19 cellular contexts compared by ENCODE assay signal in the genomic region with DNA sequence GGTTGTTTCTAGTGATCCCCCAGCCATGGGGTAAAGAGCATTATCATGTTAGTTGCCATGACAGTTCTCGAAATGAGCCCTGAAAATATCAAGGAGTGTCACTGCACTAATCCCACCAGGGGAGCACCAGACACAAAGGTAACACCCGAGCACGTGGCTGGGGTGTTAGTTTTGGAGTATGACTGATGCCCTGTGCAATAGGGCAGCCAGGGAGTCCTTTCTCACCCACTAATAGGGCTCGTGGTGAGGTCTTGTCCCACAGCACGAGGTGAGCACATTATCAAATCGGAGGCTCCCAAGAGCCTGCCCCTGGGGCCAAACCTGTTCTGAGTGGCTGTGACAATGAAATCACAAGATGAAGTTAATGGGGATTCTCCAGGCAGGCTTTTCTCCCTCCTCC. TPM values are rescaled to one million over a fixed set of nuclear protein-coding genes. Genes with fewer than 3 reads are reported as not detected.
DNase-seq lines count a peak whose midpoint lies in the region; ATAC-seq and TF ChIP-seq lines count a peak whose summit lies in the region.
"Had no signal": no experiment of that assay in that cellular context is flagged by ENCODE, and none has a peak within 500 bp of the region (broad histone marks: within the 10 kb centered on the region; RNA-seq: fewer than 3 reads in every experiment).

No MANE protein-coding gene starts in this region.

- H3K9me2 ChIP-seq in hepatocyte (replicated peaks; ENCODE audit: insufficient read depth) = no peaks in the 10 kb centered on the region

- intact Hi-C loops in psoas muscle (cut with DNase I) = no loop called here

- H3K4me3 Mint-ChIP-seq in brain = peak overlapping the region in 2 of 5 experiments; percentile 72
- no peak overlapping the region for H3K4me3 Mint-ChIP-seq in stimulated activated memory B cell treated with anti-CD40 and anti-IgM and Interleukin-4, amounts not matched to agents 10 μg/mL and 1 μg/mL and 100 μg/mL, for 72 hours
- H3K4me3 Mint-ChIP-seq: CD8-positive, alpha-beta T cell; IgD-negative memory B cell had no signal

- WGBS in psoas muscle, 3 donors = 37 to 67% (median 48%) methylated on average over 6 of the region's 6 CpGs
- WGBS in hepatocyte (ENCODE audit: low lambda C conversion rate, missing lambda C conversion rate) = 56% methylated on average over 6 of the region's 6 CpGs

- no peaks in the 10 kb centered on the region for H3K79me2 ChIP-seq in hepatocyte

- peaks cover 0 to 8% (median 4%) of the 10 kb centered on the region in 5 experiments for H3K9me3 Mint-ChIP-seq in brain
- H3K9me3 Mint-ChIP-seq in stimulated activated memory B cell treated with anti-CD40 and anti-IgM and Interleukin-4, amounts not matched to agents 10 μg/mL and 1 μg/mL and 100 μg/mL, for 72 hours = no peaks in the 10 kb centered on the region
- H3K9me3 Mint-ChIP-seq: CD8-positive, alpha-beta T cell; IgD-negative memory B cell had no signal

- H3K4me2 ChIP-seq in hepatocyte = no peak overlapping the region

- H2AFZ ChIP-seq in hepatocyte = no peak overlapping the region

- peaks cover 57% of the 10 kb centered on the region for H3K4me1 Mint-ChIP-seq in brain
- no peaks in the 10 kb centered on the region for H3K4me1 Mint-ChIP-seq in stimulated activated memory B cell treated with anti-CD40 and anti-IgM and Interleukin-4, amounts not matched to agents 10 μg/mL and 1 μg/mL and 100 μg/mL, for 72 hours
- H3K4me1 Mint-ChIP-seq: IgD-negative memory B cell had no signal

- H3K9me3 ChIP-seq in psoas muscle (peaks cover 4% of the 10 kb centered on the region), hepatocyte (ENCODE audit: low read depth) (no peaks in the 10 kb centered on the region)
- H3K9me3 ChIP-seq: SJCRH30 had no signal

- no peaks in the 10 kb centered on the region for H3K36me3 Mint-ChIP-seq in brain
- H3K36me3 Mint-ChIP-seq in stimulated activated memory B cell treated with anti-CD40 and anti-IgM and Interleukin-4, amounts not matched to agents 10 μg/mL and 1 μg/mL and 100 μg/mL, for 72 hours = no peaks in the 10 kb centered on the region
- H3K36me3 Mint-ChIP-seq: CD8-positive, alpha-beta T cell; IgD-negative memory B cell had no signal

- no peaks in the 10 kb centered on the region for H4K20me1 ChIP-seq in hepatocyte (ENCODE audit: insufficient read depth, poor library complexity, severe bottlenecking)

- peaks cover 4% of the 10 kb centered on the region for H3K4me1 ChIP-seq in psoas muscle
- no peaks in the 10 kb centered on the region for H3K4me1 ChIP-seq in hepatocyte (ENCODE audit: insufficient read depth)
- H3K4me1 ChIP-seq: SJCRH30 had no signal

- H3K27ac ChIP-seq in psoas muscle = no peak overlapping the region
- peak overlapping the region; percentile 69 for H3K27ac ChIP-seq in temporal lobe (ENCODE audit: low read depth, low read length)
- no peak overlapping the region for H3K27ac ChIP-seq in hepatocyte
- H3K27ac ChIP-seq: SJCRH30 had no signal

- no peak for TF ChIP-seq CTCF in brain (conservative IDR thresholded peaks at IDR 0.05)
- TF ChIP-seq CTCF in psoas muscle (IDR thresholded peaks at IDR 0.05) = no peak
- no peak for TF ChIP-seq CTCF in hepatocyte (IDR thresholded peaks at IDR 0.05; ENCODE audit: poor library complexity)

- H3K27me3 ChIP-seq in psoas muscle (ENCODE audit: insufficient read depth in 3 of 3, low read length in 2 of 3) (no peaks in the 10 kb centered on the region), hepatocyte (no peaks in the 10 kb centered on the region)
- H3K27me3 ChIP-seq: SJCRH30 had no signal

- H3K27ac Mint-ChIP-seq in brain = peak overlapping the region in 4 of 5 experiments; percentile 41 to 79 (median 74)
- no peak overlapping the region for H3K27ac Mint-ChIP-seq in stimulated activated memory B cell treated with anti-CD40 and anti-IgM and Interleukin-4, amounts not matched to agents 10 μg/mL and 1 μg/mL and 100 μg/mL, for 72 hours
- H3K27ac Mint-ChIP-seq: CD8-positive, alpha-beta T cell had no signal

- peak; percentile 27 for DNase-seq in ecto neural progenitor cell (ENCODE audit: low spot score)
- no peak for DNase-seq in psoas muscle
- no peak for DNase-seq in NCI-H748 (lab: John Stamatoyannopoulos, UW; ENCODE audit: unreplicated experiment)
- DNase-seq in hepatocyte (ENCODE audit: low spot score) = no peak
- DNase-seq: AML-193; CD8-positive, alpha-beta T cell; NCI-H1105; NCI-H146; NCI-H2029 treated with DMSO at 0.1 percent for 48 hours; NCI-H345; NCI-H524; NCI-H82; SJCRH30 had no signal

- H3K36me3 ChIP-seq in psoas muscle (ENCODE audit: insufficient read depth in 1 of 2, low read depth in 1 of 2) = no peaks in the 10 kb centered on the region
- H3K36me3 ChIP-seq in hepatocyte (replicated peaks; ENCODE audit: insufficient read depth, low read depth) = no peaks in the 10 kb centered on the region
- H3K36me3 ChIP-seq: SJCRH30 had no signal

- H3K27me3 Mint-ChIP-seq in brain = peaks cover 5% of the 10 kb centered on the region
- H3K27me3 Mint-ChIP-seq in stimulated activated memory B cell treated with anti-CD40 and anti-IgM and Interleukin-4, amounts not matched to agents 10 μg/mL and 1 μg/mL and 100 μg/mL, for 72 hours = no peaks in the 10 kb centered on the region
- H3K27me3 Mint-ChIP-seq: IgD-negative memory B cell had no signal

- peak; percentile 44 to 95 (median 80) for ATAC-seq in psoas muscle
- ATAC-seq in stimulated activated memory B cell treated with anti-CD40 and anti-IgM and Interleukin-4, amounts not matched to agents 10 μg/mL and 1 μg/mL and 100 μg/mL, for 72 hours = no peak
- ATAC-seq: CD8-positive, alpha-beta T cell had no signal

- H3K4me3 ChIP-seq in psoas muscle = peak overlapping the region; percentile 46
- no peak overlapping the region for H3K4me3 ChIP-seq in hepatocyte
- H3K4me3 ChIP-seq: SJCRH30 had no signal

RNA-seq across cellular contexts. Expression of a gene that starts 9.6 kb away (rescaled TPM):
- 3.4 TPM for polyA plus RNA-seq in brain (ENCODE audit: insufficient read depth, low read depth, low replicate concordance)
- 1 to 10 TPM; 1.4 to 2.5 (median 2.0) TPM for total RNA-seq in psoas muscle
- polyA plus RNA-seq in psoas muscle = 1 to 10 TPM; 1.3 to 4.5 (median 2.3) TPM
- total RNA-seq in temporal lobe = 3.7 TPM
- total RNA-seq in hepatocyte = 2.1 and 2.2 TPM in 2 replicates
- 2.4 and 4.0 TPM in 2 replicates for polyA plus RNA-seq in hepatocyte
- total RNA-seq: G401, OCI-LY7 had no signal
